Comparison of ENCODE assay signal across 8 cellular contexts in the genomic region with DNA sequence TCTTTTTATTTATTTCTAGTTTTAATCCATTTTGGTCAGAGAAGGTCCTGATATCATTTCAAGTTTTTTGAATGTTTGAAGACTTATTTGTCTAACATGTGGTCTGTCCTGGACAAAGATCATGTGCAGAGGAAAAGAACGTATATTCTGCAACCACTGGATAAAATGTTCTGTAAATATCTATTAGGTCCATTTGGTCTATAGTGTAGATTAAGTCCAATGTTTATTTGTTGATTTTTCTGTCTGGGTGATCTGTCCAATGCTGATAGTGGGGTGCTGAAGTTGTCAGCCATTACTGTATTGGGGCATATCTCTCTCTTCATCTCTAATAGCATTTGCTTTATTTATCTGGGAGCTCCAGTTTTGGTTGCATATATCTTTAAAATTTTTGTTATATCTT.
"Had no signal": no experiment of that assay in that cellular context is flagged by ENCODE, and none has a peak within 500 bp of the region (broad histone marks: within the 10 kb centered on the region; RNA-seq: fewer than 3 reads in every experiment).

No MANE protein-coding gene starts in this region.

- ATAC-seq: GM23338, HepG2 had no signal

- FAIRE-seq: H1, H54, HepG2 had no signal

- H3K4me3 ChIP-seq: GM23338 had no signal

- H2AFZ ChIP-seq: GM23338 had no signal

- H3K27ac ChIP-seq: HL-60 had no signal

- DNase-seq: H9, HCEC 1CT, KG1 had no signal

- H3K4me2 ChIP-seq: GM23338 had no signal
